Comparison of ENCODE assay signal across 14 cellular contexts in the genomic region with DNA sequence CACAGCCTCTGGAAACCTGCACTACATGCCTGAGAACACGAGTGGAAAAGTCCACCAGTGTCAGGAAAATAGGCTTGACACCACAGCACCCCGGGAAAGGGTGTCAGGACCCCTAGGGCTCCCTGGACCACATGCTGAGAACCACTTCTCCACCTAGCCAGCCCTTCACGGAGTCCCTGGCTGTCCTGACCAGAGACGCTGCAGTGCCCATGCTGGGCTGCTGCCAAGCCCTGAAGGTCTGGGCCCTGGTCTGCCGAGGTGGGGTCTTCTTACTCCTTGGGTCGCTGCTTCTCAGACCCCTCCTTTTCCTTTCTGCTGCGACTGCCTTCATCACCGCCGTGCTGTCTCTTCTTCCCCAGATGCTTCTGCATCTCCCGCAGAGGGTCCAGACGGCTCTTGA. TPM values are rescaled to one million over a fixed set of nuclear protein-coding genes. Genes with fewer than 3 reads are reported as not detected.
"Had no signal": no experiment of that assay in that cellular context is flagged by ENCODE, and none has a peak within 500 bp of the region (broad histone marks: within the 10 kb centered on the region; RNA-seq: fewer than 3 reads in every experiment).

No MANE protein-coding gene starts in this region.

- H3K4me2 ChIP-seq: neural progenitor cell had no signal

- H3K9ac ChIP-seq: neural progenitor cell had no signal

- ATAC-seq: pancreas had no signal

- H3K27ac ChIP-seq: esophagus muscularis mucosa, neural progenitor cell, pancreas, stomach, thyroid gland, uterus had no signal

- H3K9me3 ChIP-seq: esophagus muscularis mucosa, pancreas, stomach, thyroid gland, uterus had no signal

- FAIRE-seq: astrocyte, pancreas had no signal

- H3K27me3 ChIP-seq: esophagus muscularis mucosa, neural progenitor cell, pancreas, stomach, thyroid gland, uterus had no signal

- H2AFZ ChIP-seq: neural progenitor cell had no signal

- H3K36me3 ChIP-seq: neural progenitor cell, uterus had no signal

- H3K4me3 ChIP-seq: esophagus muscularis mucosa, neural progenitor cell, pancreas, stomach, thyroid gland, uterus had no signal

- H3K27ac Mint-ChIP-seq: activated T-helper 2 cell treated with anti-CD3 and anti-CD28 coated beads, Interferon-gamma antibody, Interleukin-2, Interleukin-4, amounts not matched to agents 10 μg/mL and 5 μg/mL and 100 μg/mL, durations not matched to agents 14 hours and 24 hours and 36 hours; neural progenitor cell had no signal

- DNase-seq: activated CD4-positive, CD25-positive, alpha-beta regulatory T cell treated with anti-CD3 and anti-CD28 coated beads, Interleukin-2, amount 50 U/mL, for 72 hours; hypothalamus; kidney glomerular epithelial cell; pancreas; stimulated activated CD4-positive, alpha-beta T cell treated with anti-CD3 and anti-CD28 coated beads, Interleukin-15, amount 100 ng/mL, for 24 hours; stimulated activated CD4-positive, alpha-beta T cell treated with anti-CD3 and anti-CD28 coated beads, Interleukin-4, amount 100 ng/mL, for 24 hours; stomach; thyroid gland; uterus had no signal

- H3K9me3 Mint-ChIP-seq: activated T-helper 2 cell treated with anti-CD3 and anti-CD28 coated beads, Interferon-gamma antibody, Interleukin-2, Interleukin-4, amounts not matched to agents 10 μg/mL and 5 μg/mL and 100 μg/mL, durations not matched to agents 14 hours and 24 hours and 36 hours had no signal

RNA-seq across cellular contexts. Expression of a gene that starts 16.5 kb away (rescaled TPM):
- total RNA-seq: fibroblast of villous mesenchyme had no signal
